ENCODE assay signal across 8 cellular contexts in the genomic region with DNA sequence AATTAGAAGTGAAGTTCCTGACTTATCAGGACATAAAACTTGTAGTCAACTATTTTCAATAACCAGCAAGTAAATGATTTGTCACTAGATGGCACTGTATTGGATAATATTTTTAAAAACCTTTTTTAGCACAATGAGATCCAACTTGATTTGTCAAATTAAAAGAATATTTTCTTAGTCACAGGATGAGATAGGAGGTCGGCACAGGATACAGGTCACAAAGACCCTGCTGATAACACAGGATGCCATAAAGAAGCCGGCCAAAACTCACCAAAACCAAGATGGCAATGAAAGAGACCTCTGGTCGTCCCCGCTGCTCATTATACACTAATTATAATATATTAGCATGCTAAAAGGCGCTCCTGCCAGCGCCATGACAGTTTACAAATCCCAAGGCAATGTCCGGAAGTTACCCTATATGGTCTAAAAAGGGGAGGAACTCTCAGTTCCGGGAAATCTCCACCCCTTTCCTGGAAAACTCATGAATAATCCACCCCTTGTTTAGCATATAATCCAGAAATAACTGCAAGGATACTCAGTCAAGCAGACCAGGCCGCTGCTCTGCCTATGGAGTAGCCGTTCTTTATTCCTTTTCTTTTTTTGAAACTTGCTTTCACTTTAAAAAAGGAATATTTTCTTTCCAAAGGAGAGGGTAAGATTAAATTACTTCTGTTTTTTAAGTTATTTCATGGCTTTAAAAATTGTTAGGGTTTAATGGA.
A peak's percentile ranks its signal among the peaks of the same experiment; 100 is the strongest.
DNase-seq lines count a peak whose midpoint lies in the region; FAIRE-seq and TF ChIP-seq lines count a peak whose summit lies in the region.

No MANE protein-coding gene starts in this region.

- DNase-seq in H4 (ENCODE audit: low spot score) = peak; percentile 91
- peak; percentile 91 for DNase-seq in SK-N-MC (ENCODE audit: low read depth, low spot score)
- DNase-seq in endothelial cell of umbilical vein (ENCODE audit: low read depth, low spot score) = peak; percentile 96
- no peak for DNase-seq in stimulated activated CD4-positive, alpha-beta T cell treated with anti-CD3 and anti-CD28 coated beads, Interleukin-1b, Interleukin-23, amount 100 ng/mL, for 48 hours
- DNase-seq in NCI-H187 treated with DMSO at 0.1 percent for 48 hours (lab: John Stamatoyannopoulos, UW) = no peak
- DNase-seq in activated T-cell treated with anti-CD3 and anti-CD28 coated beads, Interleukin-2, amount 50 U/mL, for 48 hours = no peak

- POLR2A ChIA-PET in endothelial cell of umbilical vein (lab: Charles Lee) = no interaction called here

- FAIRE-seq in endothelial cell of umbilical vein (lab: Jason Lieb, UNC) = peak; percentile 85

- H3K79me2 ChIP-seq in ACC112 (ENCODE audit: control insufficient read depth, insufficient read depth, low read length, unreplicated experiment) (peaks cover 56% of the 10 kb centered on the region), endothelial cell of umbilical vein (ENCODE audit: control insufficient read depth, insufficient read depth, low read length) (no peaks in the 10 kb centered on the region)

- CTCF ChIA-PET in endothelial cell of umbilical vein (lab: Charles Lee) = interaction anchor here (0.6 to 1.4 kb wide), 6 partner anchors 35 to 431 kb away, joined by 3 to 5 read pairs (median 4); partner anchors contain the start of gene MKLN1

- intact Hi-C loops in endothelial cell of umbilical vein (cut with micrococcal nuclease) = loop anchor here (1.0 to 2.0 kb wide), 6 partner anchors 38 to 582 kb away; partner anchors contain the start of gene MKLN1

- H3K36me3 ChIP-seq in ACC112 (ENCODE audit: insufficient read depth, low read length) (peaks cover 27% of the 10 kb centered on the region), SK-N-MC (ENCODE audit: insufficient read depth, low read length) (0 out of 2 replicates have a peak, but pooled peaks cover 12% of the 10 kb centered on the region), endothelial cell of umbilical vein (ENCODE audit: control insufficient read depth in 2 of 2, extremely low read depth in 1 of 2, insufficient read depth in 2 of 2, low read length in 2 of 2) (no peaks in the 10 kb centered on the region), neuron (ENCODE audit: insufficient read depth, low read length) (no peaks in the 10 kb centered on the region)

- H3K4me2 ChIP-seq in endothelial cell of umbilical vein (ENCODE audit: insufficient read depth, low read length) = peak overlapping the region; percentile 95

- H3K4me1 ChIP-seq in ACC112 (ENCODE audit: control insufficient read depth, insufficient read depth, low read length, unreplicated experiment) = peaks cover 45% of the 10 kb centered on the region
- H3K4me1 ChIP-seq in endothelial cell of umbilical vein (ENCODE audit: control insufficient read depth, extremely low read depth, insufficient read depth, low read length) = peaks cover 17% of the 10 kb centered on the region
- H3K4me1 ChIP-seq in neuron (ENCODE audit: insufficient read depth, low read length) = peaks cover 3% of the 10 kb centered on the region

- H3K9me3 ChIP-seq in SK-N-MC (ENCODE audit: low read depth, low read length) (no peaks in the 10 kb centered on the region), endothelial cell of umbilical vein (replicated peaks; ENCODE audit: control insufficient read depth, insufficient read depth, low read length) (no peaks in the 10 kb centered on the region), neuron (ENCODE audit: low read length) (no peaks in the 10 kb centered on the region)

- H3K9ac ChIP-seq in SK-N-MC (ENCODE audit: insufficient read length) (peak overlapping the region; percentile 75), endothelial cell of umbilical vein (replicated peaks; ENCODE audit: extremely low read depth, insufficient read depth, low read length) (peak overlapping the region; percentile 72)

- no peak for TF ChIP-seq POLR2A in endothelial cell of umbilical vein (IDR thresholded peaks at IDR 0.05; ENCODE audit: low read depth, low read length)

- H4K20me1 ChIP-seq in endothelial cell of umbilical vein (replicated peaks; ENCODE audit: control insufficient read depth, extremely low read depth, insufficient read depth, low read length) = no peaks in the 10 kb centered on the region

- peak overlapping the region; percentile 89 for H3K27ac ChIP-seq in ACC112 (ENCODE audit: low read depth, low read length)
- peak overlapping the region; percentile 96 for H3K27ac ChIP-seq in SK-N-MC
- peak overlapping the region; percentile 88 for H3K27ac ChIP-seq in endothelial cell of umbilical vein (ENCODE audit: insufficient read depth, low read depth, low read length)

- dilution Hi-C loops in endothelial cell of umbilical vein (cut with MboI; ENCODE audit: extremely low pct_ligation_motif_present, low sequenced_read_pairs) = no loop called here

- no peaks in the 10 kb centered on the region for H3K9me1 ChIP-seq in endothelial cell of umbilical vein (replicated peaks; ENCODE audit: control insufficient read depth, extremely low read depth, insufficient read depth, low read length)

- H2AFZ ChIP-seq in ACC112 (ENCODE audit: low read length, unreplicated experiment) (peak overlapping the region; percentile 44), endothelial cell of umbilical vein (ENCODE audit: low read depth, low read length) (peak overlapping the region; percentile 44), neuron (ENCODE audit: low read depth, low read length) (no peak overlapping the region)

- H3K27me3 ChIP-seq in ACC112 (ENCODE audit: insufficient read depth, low read length) (no peaks in the 10 kb centered on the region), endothelial cell of umbilical vein (ENCODE audit: control insufficient read depth in 2 of 2, insufficient read depth in 2 of 2, low read length in 2 of 2) (no peaks in the 10 kb centered on the region), neuron (ENCODE audit: insufficient read depth, low read length) (no peaks in the 10 kb centered on the region)

- H3K4me3 ChIP-seq in ACC112 (ENCODE audit: low read depth, low read length) (peak overlapping the region; percentile 60), SK-N-MC (peak overlapping the region; percentile 75), endothelial cell of umbilical vein (replicated peaks in 1 of 3; ENCODE audit: insufficient read depth in 1 of 3, low read depth in 1 of 3, low read length in 3 of 3) (peak overlapping the region in 1 of 3 experiments; percentile 51), neuron (ENCODE audit: low read length) (peak overlapping the region; percentile 25)

- BruUV-seq in endothelial cell of umbilical vein (replicated peaks; lab: Mats Ljungman, UMichigan) = no TSS peak

- TF ChIP-seq CTCF in endothelial cell of umbilical vein (IDR thresholded peaks at IDR 0.05; ENCODE audit: extremely low read depth in 1 of 2, insufficient read depth in 1 of 2, low read depth in 1 of 2, low read length in 2 of 2) = peak; percentile 11 to 16

TF ChIP-seq in endothelial cell of umbilical vein, 7 proteins besides CTCF, POLR2A, EP300 and RAD21:
- TF ChIP-seq GATA2 (IDR thresholded peaks at IDR 0.05; ENCODE audit: insufficient read depth, insufficient read length, low read depth, low read length) (peak; percentile 71), POLR2AphosphoS5 (IDR thresholded peaks at IDR 0.05; ENCODE audit: insufficient read depth, low read depth, low read length) (peak; percentile 33), EZH2 (IDR thresholded peaks at IDR 0.05; ENCODE audit: borderline replicate concordance, low read depth, low read length, severe bottlenecking) (no peak), MAX (IDR thresholded peaks at IDR 0.05; ENCODE audit: insufficient read depth, insufficient read length) (no peak), FOS (IDR thresholded peaks at IDR 0.05; ENCODE audit: borderline replicate concordance, insufficient read depth, low read length) (no peak), JUN (IDR thresholded peaks at IDR 0.05; ENCODE audit: borderline replicate concordance, insufficient read depth, insufficient read length, low read depth) (peak; percentile 21), MYC (IDR thresholded peaks at IDR 0.05; ENCODE audit: low read depth, low read length) (no peak)
TF ChIP-seq in endothelial cell of umbilical vein: peak in this region for 3.

Comparison
In these comparisons a context has a peak if more than half of its experiments do, and no peak if none do; other contexts are left out.
1. DNase-seq: peak in H4 (single experiment), SK-N-MC (single experiment) and endothelial cell of umbilical vein (single experiment); none in stimulated activated CD4-positive, alpha-beta T cell treated with anti-CD3 and anti-CD28 coated beads, Interleukin-1b, Interleukin-23, amount 100 ng/mL, for 48 hours (single experiment), NCI-H187 treated with DMSO at 0.1 percent for 48 hours (single experiment) and activated T-cell treated with anti-CD3 and anti-CD28 coated beads, Interleukin-2, amount 50 U/mL, for 48 hours (0 of 2).
2. Peak in every context shown above with its lines, with median percentiles within 50 percentile points of each other: H3K27ac ChIP-seq.